Comparison of ENCODE assay signal across 8 cellular contexts in genomic region chr9:72280913-72281500, GRCh38.
DNase-seq lines count a peak whose midpoint lies in the region; ATAC-seq and TF ChIP-seq lines count a peak whose summit lies in the region.

No MANE protein-coding gene starts in this region.

- POLR2A ChIA-PET in activated CD8-positive, alpha-beta T cell treated with anti-CD3 and anti-CD28 coated beads for 36 hours (lab: Charles Lee) = interaction anchor here (0.6 kb wide), 1 partner anchor 27 kb away, joined by 5 read pairs; no protein-coding TSS in a partner anchor

- H3K36me3 ChIP-seq in mesenchymal stem cell (ENCODE audit: control insufficient read depth in 1 of 2, insufficient read depth in 2 of 2, low read depth in 1 of 2, low read length in 2 of 2) = no peaks in the 10 kb centered on the region

- no peak overlapping the region for H3K14ac ChIP-seq in mesenchymal stem cell (ENCODE audit: low read length in 2 of 2)

- H3K4me3 ChIP-seq in mesenchymal stem cell (ENCODE audit: insufficient read depth in 1 of 2, low read depth in 1 of 2, low read length in 2 of 2) = no peak overlapping the region

- H3K23ac ChIP-seq in mesenchymal stem cell (ENCODE audit: low read length in 2 of 2) = no peak overlapping the region

- ATAC-seq in GM19035 (IDR thresholded peaks at IDR 0.05; ENCODE audit: unreplicated experiment) (peak; percentile 93), HG03342 (IDR thresholded peaks at IDR 0.05; ENCODE audit: unreplicated experiment) (peak; percentile 88)
- ATAC-seq in activated CD8-positive, alpha-beta T cell treated with anti-CD3 and anti-CD28 coated beads for 36 hours = peak; percentile 77
- peak; percentile 88 for ATAC-seq in effector memory CD8-positive, alpha-beta T cell (replicated peaks)

- no peak overlapping the region for H2BK12ac ChIP-seq in mesenchymal stem cell (ENCODE audit: low read length in 2 of 2)

- H3K36me3 Mint-ChIP-seq in CD14-positive monocyte = no peaks in the 10 kb centered on the region
- H3K36me3 Mint-ChIP-seq in activated CD8-positive, alpha-beta T cell treated with anti-CD3 and anti-CD28 coated beads for 36 hours (ENCODE audit: low read depth) = no peaks in the 10 kb centered on the region
- no peaks in the 10 kb centered on the region for H3K36me3 Mint-ChIP-seq in effector memory CD8-positive, alpha-beta T cell (ENCODE audit: insufficient read depth)

- peaks cover 5% of the 10 kb centered on the region for H3K4me1 Mint-ChIP-seq in CD14-positive monocyte
- no peaks in the 10 kb centered on the region for H3K4me1 Mint-ChIP-seq in activated CD8-positive, alpha-beta T cell treated with anti-CD3 and anti-CD28 coated beads for 36 hours (ENCODE audit: low read depth)
- no peaks in the 10 kb centered on the region for H3K4me1 Mint-ChIP-seq in effector memory CD8-positive, alpha-beta T cell (ENCODE audit: low read depth in 2 of 2)

- no peak overlapping the region for H2BK15ac ChIP-seq in mesenchymal stem cell (ENCODE audit: low read depth, poor library complexity, severe bottlenecking)

- no peaks in the 10 kb centered on the region for H3K9me3 ChIP-seq in mesenchymal stem cell (ENCODE audit: control insufficient read depth, low read length)

- H3K27ac Mint-ChIP-seq in CD14-positive monocyte = no peak overlapping the region
- no peak overlapping the region for H3K27ac Mint-ChIP-seq in activated CD8-positive, alpha-beta T cell treated with anti-CD3 and anti-CD28 coated beads for 36 hours
- no peak overlapping the region for H3K27ac Mint-ChIP-seq in effector memory CD8-positive, alpha-beta T cell

- H3K27ac ChIP-seq in mesenchymal stem cell (ENCODE audit: low read length, poor library complexity, severe bottlenecking) = no peak overlapping the region

- H3K4ac ChIP-seq in mesenchymal stem cell (ENCODE audit: low read depth in 1 of 2, low read length in 2 of 2) = no peak overlapping the region

- H3K4me1 ChIP-seq in mesenchymal stem cell (ENCODE audit: control insufficient read depth, insufficient read depth, low read depth, low read length) = no peaks in the 10 kb centered on the region

- peaks cover 0 to 6% (median 0%) of the 10 kb centered on the region in 7 donors for H3K9me3 Mint-ChIP-seq in CD14-positive monocyte
- H3K9me3 Mint-ChIP-seq in activated CD8-positive, alpha-beta T cell treated with anti-CD3 and anti-CD28 coated beads for 36 hours = no peaks in the 10 kb centered on the region
- H3K9me3 Mint-ChIP-seq in effector memory CD8-positive, alpha-beta T cell = no peaks in the 10 kb centered on the region

- no peak overlapping the region for H3K4me3 Mint-ChIP-seq in CD14-positive monocyte
- H3K4me3 Mint-ChIP-seq in activated CD8-positive, alpha-beta T cell treated with anti-CD3 and anti-CD28 coated beads for 36 hours = no peak overlapping the region
- no peak overlapping the region for H3K4me3 Mint-ChIP-seq in effector memory CD8-positive, alpha-beta T cell

- H3K18ac ChIP-seq in mesenchymal stem cell (ENCODE audit: low read depth in 1 of 2, low read length in 2 of 2) = no peak overlapping the region

- H4K8ac ChIP-seq in mesenchymal stem cell (ENCODE audit: low read length) = no peak overlapping the region

- H3K79me1 ChIP-seq in mesenchymal stem cell (replicated peaks; ENCODE audit: low read length, poor library complexity, severe bottlenecking) = no peaks in the 10 kb centered on the region

- TF ChIP-seq CTCF in CD14-positive monocyte (IDR thresholded peaks at IDR 0.05) = peak; percentile 91
- peak; percentile 91 for TF ChIP-seq CTCF in activated CD8-positive, alpha-beta T cell treated with anti-CD3 and anti-CD28 coated beads for 36 hours (IDR thresholded peaks at IDR 0.05)

- no peak overlapping the region for H3K9ac ChIP-seq in mesenchymal stem cell (ENCODE audit: low read length)

- DNase-seq in CD14-positive monocyte (ENCODE audit: low spot score) (peak; percentile 62), NCI-H774 (lab: John Stamatoyannopoulos, UW) (peak; percentile 41), mesenchymal stem cell (peak; percentile 55)
- peak; percentile 81 for DNase-seq in activated CD8-positive, alpha-beta T cell treated with anti-CD3 and anti-CD28 coated beads for 36 hours
- DNase-seq in effector memory CD8-positive, alpha-beta T cell = peak; percentile 52 to 58 (median 57)
- peak; percentile 33 to 39 for DNase-seq in stimulated activated CD8-positive, alpha-beta memory T cell treated with anti-CD3 and anti-CD28 coated beads, Interleukin-2, amount 100 ng/mL, for 1 hour (ENCODE audit: low read depth in 2 of 2)

- H3K27me3 ChIP-seq in mesenchymal stem cell (ENCODE audit: control insufficient read depth in 1 of 2, insufficient read depth in 1 of 2, low read length in 2 of 2) = no peaks in the 10 kb centered on the region

- WGBS in mesenchymal stem cell = 71% methylated on average over 5 of the region's 11 CpGs

- H3K4me2 ChIP-seq in mesenchymal stem cell (ENCODE audit: low read length, poor library complexity, severe bottlenecking) = no peak overlapping the region

- no peak overlapping the region for H2AFZ ChIP-seq in mesenchymal stem cell (ENCODE audit: low read depth, low read length)

- no peak overlapping the region for H2BK5ac ChIP-seq in mesenchymal stem cell (ENCODE audit: low read depth, low read length, poor library complexity, severe bottlenecking)

- H3K27me3 Mint-ChIP-seq in CD14-positive monocyte (ENCODE audit: low read depth in 3 of 3) = peaks cover 0 to 4% (median 0%) of the 10 kb centered on the region in 3 donors
- H3K27me3 Mint-ChIP-seq in activated CD8-positive, alpha-beta T cell treated with anti-CD3 and anti-CD28 coated beads for 36 hours = no peaks in the 10 kb centered on the region
- no peaks in the 10 kb centered on the region for H3K27me3 Mint-ChIP-seq in effector memory CD8-positive, alpha-beta T cell

- intact Hi-C loops in CD14-positive monocyte (cut with micrococcal nuclease) = loop anchor here in 1 of 2 donors (2.0 to 5.0 kb wide), 4 partner anchors 36 to 741 kb away; no protein-coding TSS in a partner anchor
- intact Hi-C loops in activated CD8-positive, alpha-beta T cell treated with anti-CD3 and anti-CD28 coated beads for 36 hours (cut with micrococcal nuclease) = loop anchor here (2.0 to 10.0 kb wide), 2 partner anchors 312 to 544 kb away; no protein-coding TSS in a partner anchor

- H2BK120ac ChIP-seq in mesenchymal stem cell (ENCODE audit: low read depth, low read length) = no peak overlapping the region

- CTCF ChIA-PET in activated CD8-positive, alpha-beta T cell treated with anti-CD3 and anti-CD28 coated beads for 36 hours (lab: Charles Lee) = interaction anchor here (0.6 to 6.9 kb wide), 64 partner anchors 9 to 818 kb away, joined by 3 to 73 read pairs (median 4); no protein-coding TSS in a partner anchor

- H2AK5ac ChIP-seq in mesenchymal stem cell (ENCODE audit: low read length, severe bottlenecking) = no peak overlapping the region

- no peak overlapping the region for H4K91ac ChIP-seq in mesenchymal stem cell (ENCODE audit: low read length)
